In the genomic region with DNA sequence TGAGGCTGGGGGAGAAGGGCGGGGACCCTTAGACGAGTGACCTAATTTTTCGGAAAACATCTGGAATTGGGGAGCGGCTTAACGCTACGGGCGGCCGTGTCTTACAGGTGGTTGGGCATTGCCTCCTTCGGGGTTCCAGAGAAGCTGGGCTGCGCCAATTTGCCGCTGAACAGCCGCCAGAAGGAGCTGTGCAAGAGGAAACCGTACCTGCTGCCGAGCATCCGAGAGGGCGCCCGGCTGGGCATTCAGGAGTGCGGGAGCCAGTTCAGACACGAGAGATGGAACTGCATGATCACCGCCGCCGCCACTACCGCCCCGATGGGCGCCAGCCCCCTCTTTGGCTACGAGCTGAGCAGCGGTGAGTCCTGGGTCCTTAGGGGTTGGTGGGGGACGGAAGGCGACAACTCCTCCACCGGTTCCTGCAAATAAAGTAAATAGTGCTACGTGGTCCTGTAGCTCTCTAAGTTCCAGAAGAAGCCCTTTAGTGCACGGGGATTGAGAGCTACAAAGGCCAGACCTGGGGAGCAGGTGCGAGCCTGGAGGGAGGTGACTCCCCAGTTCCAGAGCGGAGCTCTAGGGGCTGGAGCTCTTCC, we compare ENCODE assay signal across 1 cellular context.
TF ChIP-seq lines count a peak whose summit lies in the region.

No MANE protein-coding gene starts in this region.

TF ChIP-seq in HCT116, 20 proteins besides CTCF, POLR2A, EP300 and RAD21 (continued from another document):
- TF ChIP-seq, protein P1, sequence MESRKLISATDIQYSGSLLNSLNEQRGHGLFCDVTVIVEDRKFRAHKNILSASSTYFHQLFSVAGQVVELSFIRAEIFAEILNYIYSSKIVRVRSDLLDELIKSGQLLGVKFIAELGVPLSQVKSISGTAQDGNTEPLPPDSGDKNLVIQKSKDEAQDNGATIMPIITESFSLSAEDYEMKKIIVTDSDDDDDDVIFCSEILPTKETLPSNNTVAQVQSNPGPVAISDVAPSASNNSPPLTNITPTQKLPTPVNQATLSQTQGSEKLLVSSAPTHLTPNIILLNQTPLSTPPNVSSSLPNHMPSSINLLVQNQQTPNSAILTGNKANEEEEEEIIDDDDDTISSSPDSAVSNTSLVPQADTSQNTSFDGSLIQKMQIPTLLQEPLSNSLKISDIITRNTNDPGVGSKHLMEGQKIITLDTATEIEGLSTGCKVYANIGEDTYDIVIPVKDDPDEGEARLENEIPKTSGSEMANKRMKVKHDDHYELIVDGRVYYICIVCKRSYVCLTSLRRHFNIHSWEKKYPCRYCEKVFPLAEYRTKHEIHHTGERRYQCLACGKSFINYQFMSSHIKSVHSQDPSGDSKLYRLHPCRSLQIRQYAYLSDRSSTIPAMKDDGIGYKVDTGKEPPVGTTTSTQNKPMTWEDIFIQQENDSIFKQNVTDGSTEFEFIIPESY (IDR thresholded peaks at IDR 0.05; ENCODE audit: extremely low read depth, insufficient replicate concordance, low read length), result no peak
